In genomic region chr14:52268191-52269061, GRCh38 we compare ENCODE assay signal across 8 cellular contexts. TPM values are rescaled to one million over a fixed set of nuclear protein-coding genes. Genes with fewer than 3 reads are reported as not detected.
DNase-seq lines count a peak whose midpoint lies in the region; ATAC-seq and TF ChIP-seq lines count a peak whose summit lies in the region.

No MANE protein-coding gene starts in this region.

- H3K4me3 ChIP-seq in mammary epithelial cell (replicated peaks in 1 of 3; ENCODE audit: insufficient read depth in 1 of 3, low read depth in 2 of 3, low read length in 3 of 3) (no peak overlapping the region), mesenchymal stem cell (ENCODE audit: insufficient read depth in 1 of 2, low read depth in 1 of 2, low read length in 2 of 2) (peak overlapping the region in 1 of 2 experiments; percentile 68), tibial artery (peak overlapping the region; percentile 45 to 62)

- peak overlapping the region in 1 of 2 experiments; percentile 62 for H3K14ac ChIP-seq in mesenchymal stem cell (ENCODE audit: low read length in 2 of 2)

- H3K9me3 ChIP-seq in mammary epithelial cell (replicated peaks; ENCODE audit: insufficient read depth, low read length): no peaks in the 10 kb centered on the region
- no peaks in the 10 kb centered on the region for H3K9me3 ChIP-seq in mesenchymal stem cell (ENCODE audit: control insufficient read depth, low read length)
- no peaks in the 10 kb centered on the region for H3K9me3 ChIP-seq in tibial artery

- no peak overlapping the region for H2BK5ac ChIP-seq in mesenchymal stem cell (ENCODE audit: low read depth, low read length, poor library complexity, severe bottlenecking)

- H3K27ac ChIP-seq in mammary epithelial cell (ENCODE audit: insufficient read depth, low read depth, low read length): no peak overlapping the region
- no peak overlapping the region for H3K27ac ChIP-seq in mesenchymal stem cell (ENCODE audit: low read length, poor library complexity, severe bottlenecking)
- no peak overlapping the region for H3K27ac ChIP-seq in tibial artery

- no peak overlapping the region for H2BK15ac ChIP-seq in mesenchymal stem cell (ENCODE audit: low read depth, poor library complexity, severe bottlenecking)

- no peaks in the 10 kb centered on the region for H3K36me3 ChIP-seq in mammary epithelial cell (ENCODE audit: insufficient read depth, low read length)
- no peaks in the 10 kb centered on the region for H3K36me3 ChIP-seq in mesenchymal stem cell (ENCODE audit: control insufficient read depth in 1 of 2, insufficient read depth in 2 of 2, low read depth in 1 of 2, low read length in 2 of 2)
- H3K36me3 ChIP-seq in tibial artery: no peaks in the 10 kb centered on the region

- no peak overlapping the region for H4K8ac ChIP-seq in mesenchymal stem cell (ENCODE audit: low read length)

- H3K36me3 Mint-ChIP-seq in activated CD4-positive, alpha-beta T cell treated with anti-CD3 and anti-CD28 coated beads, Interleukin-2, amount 10 ng/mL, durations not matched to agents 24 days and 14 days (ENCODE audit: low read depth): peaks cover 8% of the 10 kb centered on the region

- H3K9ac ChIP-seq in mammary epithelial cell (ENCODE audit: insufficient read depth, low read length) (no peak overlapping the region), mesenchymal stem cell (ENCODE audit: low read length) (no peak overlapping the region)

- CTCF ChIA-PET in mammary epithelial cell (lab: Charles Lee; ENCODE audit: low non-redundant PET): no interaction called here

- ATAC-seq in HG03460 (IDR thresholded peaks at IDR 0.05; ENCODE audit: unreplicated experiment) (no peak), GM21526 (IDR thresholded peaks at IDR 0.05; ENCODE audit: low FRiP score, unreplicated experiment) (no peak), GM18519 (IDR thresholded peaks at IDR 0.05; ENCODE audit: low FRiP score, unreplicated experiment) (no peak)

- TF ChIP-seq CTCF in mammary epithelial cell (conservative IDR thresholded peaks at IDR 0.05 in 1 of 2, IDR thresholded peaks at IDR 0.05 in 1 of 2; ENCODE audit: extremely low read depth in 1 of 2, insufficient read depth in 1 of 2, low read depth in 1 of 2, low read length in 2 of 2): no peak
- no peak for TF ChIP-seq CTCF in tibial artery (IDR thresholded peaks at IDR 0.05)

- H2BK120ac ChIP-seq in mesenchymal stem cell (ENCODE audit: low read depth, low read length): no peak overlapping the region

- H3K27me3 Mint-ChIP-seq in activated CD4-positive, alpha-beta T cell treated with anti-CD3 and anti-CD28 coated beads, Interleukin-2, amount 10 ng/mL, durations not matched to agents 24 days and 14 days: peaks cover 57% of the 10 kb centered on the region

- H3K4me2 ChIP-seq in mammary epithelial cell (ENCODE audit: insufficient read depth, low read depth, low read length) (peak overlapping the region; percentile 20), mesenchymal stem cell (ENCODE audit: low read length, poor library complexity, severe bottlenecking) (peak overlapping the region; percentile 57)

- in situ Hi-C loops in mammary epithelial cell (cut with MboI; ENCODE audit: low sequenced_read_pairs in 2 of 2): no loop called here

- peaks cover 23% of the 10 kb centered on the region for H3K27me3 ChIP-seq in mammary epithelial cell (ENCODE audit: insufficient read depth, low read length)
- H3K27me3 ChIP-seq in mesenchymal stem cell (ENCODE audit: control insufficient read depth in 1 of 2, insufficient read depth in 1 of 2, low read length in 2 of 2): peaks cover 42 to 46% of the 10 kb centered on the region in 2 experiments
- peaks cover 0 to 10% of the 10 kb centered on the region in 2 donors for H3K27me3 ChIP-seq in tibial artery

- H3K4ac ChIP-seq in mesenchymal stem cell (ENCODE audit: low read depth in 1 of 2, low read length in 2 of 2): no peak overlapping the region

- peak overlapping the region; percentile 61 for H3K27ac Mint-ChIP-seq in activated CD4-positive, alpha-beta T cell treated with anti-CD3 and anti-CD28 coated beads, Interleukin-2, amount 10 ng/mL, durations not matched to agents 24 days and 14 days

- peak; percentile 77 for DNase-seq in activated CD4-positive, alpha-beta T cell treated with anti-CD3 and anti-CD28 coated beads, Interleukin-2, amount 10 ng/mL, durations not matched to agents 24 days and 14 days
- no peak for DNase-seq in activated CD4-positive, alpha-beta T cell treated with anti-CD3 and anti-CD28 coated beads, Interleukin-2, amount 50 U/mL, for 4 hours
- DNase-seq in mammary epithelial cell (peak; percentile 42), mesenchymal stem cell (peak; percentile 34), tibial artery (peak in 1 of 2 donors; percentile 62)

- H3K9me3 Mint-ChIP-seq in activated CD4-positive, alpha-beta T cell treated with anti-CD3 and anti-CD28 coated beads, Interleukin-2, amount 10 ng/mL, durations not matched to agents 24 days and 14 days: no peaks in the 10 kb centered on the region

- dilution Hi-C loops in mammary epithelial cell (cut with HindIII; ENCODE audit: low sequenced_read_pairs): no loop called here

- peak overlapping the region; percentile 91 for H3K4me3 Mint-ChIP-seq in activated CD4-positive, alpha-beta T cell treated with anti-CD3 and anti-CD28 coated beads, Interleukin-2, amount 10 ng/mL, durations not matched to agents 24 days and 14 days

- peak overlapping the region in 1 of 2 experiments; percentile 61 for H3K23ac ChIP-seq in mesenchymal stem cell (ENCODE audit: low read length in 2 of 2)

- no peak overlapping the region for H2BK12ac ChIP-seq in mesenchymal stem cell (ENCODE audit: low read length in 2 of 2)

- no peaks in the 10 kb centered on the region for H3K79me1 ChIP-seq in mesenchymal stem cell (replicated peaks; ENCODE audit: low read length, poor library complexity, severe bottlenecking)

- no peak overlapping the region for H4K91ac ChIP-seq in mesenchymal stem cell (ENCODE audit: low read length)

- peaks cover 39% of the 10 kb centered on the region for H3K4me1 Mint-ChIP-seq in activated CD4-positive, alpha-beta T cell treated with anti-CD3 and anti-CD28 coated beads, Interleukin-2, amount 10 ng/mL, durations not matched to agents 24 days and 14 days

- no peak overlapping the region for H2AK5ac ChIP-seq in mesenchymal stem cell (ENCODE audit: low read length, severe bottlenecking)

- H3K4me1 ChIP-seq in mammary epithelial cell (ENCODE audit: insufficient read depth, low read length) (peaks cover 6% of the 10 kb centered on the region), mesenchymal stem cell (ENCODE audit: control insufficient read depth, insufficient read depth, low read depth, low read length) (peaks cover 14% of the 10 kb centered on the region), tibial artery (peaks cover 0 to 31% (median 24%) of the 10 kb centered on the region in 4 donors)

- no peaks in the 10 kb centered on the region for H4K20me1 ChIP-seq in mammary epithelial cell (ENCODE audit: insufficient read depth, low read length)

- H3K18ac ChIP-seq in mesenchymal stem cell (ENCODE audit: low read depth in 1 of 2, low read length in 2 of 2): no peak overlapping the region

- WGBS in mammary epithelial cell (ENCODE audit: low coverage, missing lambda C conversion rate): 7% methylated on average over 21 of the region's 59 CpGs
- 4% methylated on average over 49 of the region's 59 CpGs for WGBS in mesenchymal stem cell

- intact Hi-C loops in activated CD4-positive, alpha-beta T cell treated with anti-CD3 and anti-CD28 coated beads, Interleukin-2, amount 10 ng/mL, durations not matched to agents 24 days and 14 days (cut with micrococcal nuclease): loop anchor here (10.0 kb wide), 1 partner anchor 204 kb away; the partner anchor contains the start of gene NID2
- intact Hi-C loops in mammary epithelial cell (cut with micrococcal nuclease): no loop called here
- intact Hi-C loops in tibial artery (cut with DNase I; ENCODE audit: low total_unique reads): no loop called here

- H2AFZ ChIP-seq in mammary epithelial cell (ENCODE audit: low read depth, low read length) (no peak overlapping the region), mesenchymal stem cell (ENCODE audit: low read depth, low read length) (peak overlapping the region; percentile 6)

- no TSS peak for BruUV-seq in mammary epithelial cell (replicated peaks; lab: Mats Ljungman, UMichigan)

- H3K79me2 ChIP-seq in mammary epithelial cell (ENCODE audit: insufficient read depth, low read length): no peaks in the 10 kb centered on the region

RNA-seq across cellular contexts. Expression of gene PTGDR, which starts 0.9 kb away (rescaled TPM):
- 0.17 and 0.33 TPM in 2 replicates for total RNA-seq in activated CD4-positive, alpha-beta T cell treated with anti-CD3 and anti-CD28 coated beads, Interleukin-2, amount 10 ng/mL, durations not matched to agents 24 days and 14 days
- total RNA-seq in mammary epithelial cell: not detected
- not detected for polyA plus RNA-seq in mammary epithelial cell
- polyA minus RNA-seq in mammary epithelial cell: not detected
- polyA plus RNA-seq in mesenchymal stem cell (2013, experiment 1 of 2): not detected
- polyA plus RNA-seq in mesenchymal stem cell (2013, experiment 2 of 2): not detected

RNA-seq across cellular contexts. Expression of gene PTGER2, which starts 45.7 kb away (rescaled TPM):
- 66.7 and 69.9 TPM in 2 replicates for total RNA-seq in activated CD4-positive, alpha-beta T cell treated with anti-CD3 and anti-CD28 coated beads, Interleukin-2, amount 10 ng/mL, durations not matched to agents 24 days and 14 days
- total RNA-seq in mammary epithelial cell: 1 to 10 TPM in 1 of 2 donors, under 1 TPM in 1; 0.49 to 2.8 TPM
- polyA plus RNA-seq in mammary epithelial cell: 4.2 TPM
- polyA minus RNA-seq in mammary epithelial cell: 2.6 TPM
- polyA plus RNA-seq in mesenchymal stem cell (2013, experiment 1 of 2): 17.5 TPM
- 17.8 TPM for polyA plus RNA-seq in mesenchymal stem cell (2013, experiment 2 of 2)

Comparison
In these comparisons a context has a peak if more than half of its experiments do, and no peak if none do; other contexts are left out.
1. DNase-seq: peak in activated CD4-positive, alpha-beta T cell treated with anti-CD3 and anti-CD28 coated beads, Interleukin-2, amount 10 ng/mL, durations not matched to agents 24 days and 14 days (single experiment), mammary epithelial cell (single experiment) and mesenchymal stem cell (single experiment); none in activated CD4-positive, alpha-beta T cell treated with anti-CD3 and anti-CD28 coated beads, Interleukin-2, amount 50 U/mL, for 4 hours (0 of 2).
2. H3K4me3 ChIP-seq: peak in tibial artery (2 of 2); none in mammary epithelial cell (0 of 3).
3. RNA of gene PTGER2, which starts 45.7 kb away (total RNA-seq): 66.7 to 69.9 TPM in activated CD4-positive, alpha-beta T cell treated with anti-CD3 and anti-CD28 coated beads, Interleukin-2, amount 10 ng/mL, durations not matched to agents 24 days and 14 days; 0.49 to 2.8 TPM in mammary epithelial cell; every median in the first group is over 10 times any median in the second.